9 cellular contexts compared by ENCODE assay signal in the genomic region with DNA sequence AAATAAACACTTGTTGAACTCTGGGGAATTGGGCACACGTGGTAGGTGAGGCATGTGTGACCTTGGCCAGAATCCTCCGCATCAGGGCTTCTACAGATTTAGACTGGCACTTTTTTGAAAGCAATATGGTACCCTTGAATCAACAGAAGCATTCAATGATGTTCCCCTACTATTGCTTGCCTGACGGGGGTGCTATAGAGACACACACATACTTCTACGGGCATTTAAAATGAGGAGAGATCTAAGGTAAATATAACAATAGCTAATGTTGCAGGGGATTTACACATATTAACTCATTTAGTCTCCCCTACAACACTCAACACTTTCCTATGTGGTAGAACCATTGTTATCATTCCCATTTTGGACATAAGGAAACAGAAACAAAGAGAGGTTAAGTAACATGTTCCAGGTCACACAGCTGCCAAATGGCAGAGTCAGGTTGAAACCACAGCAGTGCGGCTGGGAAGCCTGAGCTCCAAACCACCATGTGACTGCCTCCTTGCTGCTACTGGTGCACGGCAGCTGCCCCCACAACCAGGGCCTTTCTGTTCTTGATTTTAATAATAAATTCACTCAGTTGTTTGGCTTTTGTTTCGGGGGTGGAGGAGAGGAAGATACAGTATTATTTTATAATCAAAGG.
DNase-seq lines count a peak whose midpoint lies in the region; ATAC-seq and TF ChIP-seq lines count a peak whose summit lies in the region.
"Had no signal": no experiment of that assay in that cellular context is flagged by ENCODE, and none has a peak within 500 bp of the region (broad histone marks: within the 10 kb centered on the region; RNA-seq: fewer than 3 reads in every experiment).

No MANE protein-coding gene starts in this region.

- peaks cover 10% of the 10 kb centered on the region for H3K4me1 Mint-ChIP-seq in activated naive CD8-positive, alpha-beta T cell treated with anti-CD3 and anti-CD28 coated beads, Interleukin-2, amount 50 U/mL, for 24 hours
- peaks cover 4% of the 10 kb centered on the region for H3K4me1 Mint-ChIP-seq in activated naive CD8-positive, alpha-beta T cell treated with anti-CD3 and anti-CD28 coated beads for 36 hours
- peaks cover 5% of the 10 kb centered on the region for H3K4me1 Mint-ChIP-seq in stimulated activated naive CD8-positive, alpha-beta T cell treated with anti-CD3 and anti-CD28 coated beads, Interleukin-15, amount 100 ng/mL, for 72 hours

- in situ Hi-C loops in ACHN (cut with HindIII; ENCODE audit: low pct_ligation_motif_present, low pct_unique_long_range_greater_than_20kb, low sequenced_read_pairs), result no loop called here

- no peak overlapping the region for H3K4me3 Mint-ChIP-seq in activated naive CD8-positive, alpha-beta T cell treated with anti-CD3 and anti-CD28 coated beads, Interleukin-2, amount 50 U/mL, for 24 hours
- H3K4me3 Mint-ChIP-seq in activated naive CD8-positive, alpha-beta T cell treated with anti-CD3 and anti-CD28 coated beads for 36 hours, result no peak overlapping the region
- H3K4me3 Mint-ChIP-seq in stimulated activated naive CD8-positive, alpha-beta T cell treated with anti-CD3 and anti-CD28 coated beads, Interleukin-15, amount 100 ng/mL, for 72 hours, result no peak overlapping the region

- H3K27me3 Mint-ChIP-seq in activated naive CD8-positive, alpha-beta T cell treated with anti-CD3 and anti-CD28 coated beads, Interleukin-2, amount 50 U/mL, for 24 hours, result no peaks in the 10 kb centered on the region
- H3K27me3 Mint-ChIP-seq in activated naive CD8-positive, alpha-beta T cell treated with anti-CD3 and anti-CD28 coated beads for 36 hours, result no peaks in the 10 kb centered on the region
- H3K27me3 Mint-ChIP-seq in stimulated activated naive CD8-positive, alpha-beta T cell treated with anti-CD3 and anti-CD28 coated beads, Interleukin-15, amount 100 ng/mL, for 72 hours, result peaks cover 9% of the 10 kb centered on the region

- H3K36me3 Mint-ChIP-seq in activated naive CD8-positive, alpha-beta T cell treated with anti-CD3 and anti-CD28 coated beads, Interleukin-2, amount 50 U/mL, for 24 hours (ENCODE audit: low read depth), result no peaks in the 10 kb centered on the region
- no peaks in the 10 kb centered on the region for H3K36me3 Mint-ChIP-seq in activated naive CD8-positive, alpha-beta T cell treated with anti-CD3 and anti-CD28 coated beads for 36 hours

- peak; percentile 68 for ATAC-seq in activated naive CD8-positive, alpha-beta T cell treated with anti-CD3 and anti-CD28 coated beads, Interleukin-2, amount 50 U/mL, for 24 hours
- ATAC-seq in HG02571 (IDR thresholded peaks at IDR 0.05; ENCODE audit: unreplicated experiment), result peak; percentile 84
- ATAC-seq in stimulated activated naive CD8-positive, alpha-beta T cell treated with anti-CD3 and anti-CD28 coated beads, Interleukin-15, amount 100 ng/mL, for 72 hours, result peak; percentile 48

- H3K9me3 Mint-ChIP-seq in activated naive CD8-positive, alpha-beta T cell treated with anti-CD3 and anti-CD28 coated beads, Interleukin-2, amount 50 U/mL, for 24 hours, result no peaks in the 10 kb centered on the region
- no peaks in the 10 kb centered on the region for H3K9me3 Mint-ChIP-seq in activated naive CD8-positive, alpha-beta T cell treated with anti-CD3 and anti-CD28 coated beads for 36 hours
- H3K9me3 Mint-ChIP-seq in stimulated activated naive CD8-positive, alpha-beta T cell treated with anti-CD3 and anti-CD28 coated beads, Interleukin-15, amount 100 ng/mL, for 72 hours, result no peaks in the 10 kb centered on the region

- DNase-seq in activated naive CD8-positive, alpha-beta T cell treated with anti-CD3 and anti-CD28 coated beads, Interleukin-2, amount 50 U/mL, for 24 hours, result peak; percentile 10
- DNase-seq in activated naive CD8-positive, alpha-beta T cell treated with anti-CD3 and anti-CD28 coated beads for 36 hours, result no peak
- no peak for DNase-seq in stimulated activated naive CD8-positive, alpha-beta T cell treated with anti-CD3 and anti-CD28 coated beads, Interleukin-15, amount 100 ng/mL, for 72 hours
- DNase-seq in ACHN (no peak), NCI-H2171 (lab: John Stamatoyannopoulos, UW) (no peak), kidney tubule cell (ENCODE audit: low spot score) (no peak)
- DNase-seq: NCI-H2107 had no signal

- peak; percentile 17; the same call in 1 of the 2 replicates for TF ChIP-seq CTCF in LNCAP (IDR thresholded peaks at IDR 0.05)

- H3K27ac Mint-ChIP-seq in activated naive CD8-positive, alpha-beta T cell treated with anti-CD3 and anti-CD28 coated beads, Interleukin-2, amount 50 U/mL, for 24 hours, result no peak overlapping the region
- H3K27ac Mint-ChIP-seq in activated naive CD8-positive, alpha-beta T cell treated with anti-CD3 and anti-CD28 coated beads for 36 hours, result no peak overlapping the region
- no peak overlapping the region for H3K27ac Mint-ChIP-seq in stimulated activated naive CD8-positive, alpha-beta T cell treated with anti-CD3 and anti-CD28 coated beads, Interleukin-15, amount 100 ng/mL, for 72 hours
